Comparison of ENCODE assay signal across 8 cellular contexts in genomic region chr7:103524042-103524907, GRCh38.
DNase-seq lines count a peak whose midpoint lies in the region; ATAC-seq and TF ChIP-seq lines count a peak whose summit lies in the region.

No MANE protein-coding gene starts in this region.

- H3K27me3 Mint-ChIP-seq in immature natural killer cell (ENCODE audit: low read depth in 3 of 3) = peaks cover 0 to 6% (median 5%) of the 10 kb centered on the region in 3 donors

- H3K27ac Mint-ChIP-seq in immature natural killer cell = no peak overlapping the region

- DNase-seq in AG10803 (ENCODE audit: low read depth) (peak; percentile 43), HCEC 1CT (peak; percentile 23), RWPE2 (ENCODE audit: low spot score) (no peak), glomerular visceral epithelial cell (ENCODE audit: extremely low spot score) (peak; percentile 3), superior temporal gyrus (ENCODE audit: extremely low spot score) (peak; percentile 95), immature natural killer cell (no peak)
- DNase-seq in activated T-cell treated with anti-CD3 and anti-CD28 coated beads, Interleukin-2, amount 50 U/mL, for 48 hours = no peak

- no peaks in the 10 kb centered on the region for H3K9me3 ChIP-seq in RWPE2 (ENCODE audit: severe bottlenecking)

- H3K9me3 Mint-ChIP-seq in immature natural killer cell = peaks cover 0 to 3% (median 0%) of the 10 kb centered on the region in 6 donors

- no peaks in the 10 kb centered on the region for H3K4me1 ChIP-seq in RWPE2 (ENCODE audit: insufficient read depth, poor library complexity, severe bottlenecking)

- ATAC-seq in RWPE2 (ENCODE audit: low read depth) (peak; percentile 66; the same call in 2 of the 3 replicates), HG02588 (IDR thresholded peaks at IDR 0.05; ENCODE audit: unreplicated experiment) (no peak)

- H3K36me3 ChIP-seq in RWPE2 (ENCODE audit: low read depth) = no peaks in the 10 kb centered on the region

- no peaks in the 10 kb centered on the region for H3K4me1 Mint-ChIP-seq in immature natural killer cell

- no peaks in the 10 kb centered on the region for H3K36me3 Mint-ChIP-seq in immature natural killer cell

- H3K4me3 ChIP-seq in AG10803 (ENCODE audit: low read length) (no peak overlapping the region), RWPE2 (ENCODE audit: severe bottlenecking) (no peak overlapping the region)

- H3K27ac ChIP-seq in RWPE2 (ENCODE audit: poor library complexity, severe bottlenecking) = no peak overlapping the region

- TF ChIP-seq CTCF in AG10803 (conservative IDR thresholded peaks at IDR 0.05; ENCODE audit: low read length) (peak; percentile 49), RWPE2 (IDR thresholded peaks at IDR 0.05; ENCODE audit: poor library complexity, severe bottlenecking) (peak; percentile 49)

- H3K4me3 Mint-ChIP-seq in immature natural killer cell = no peak overlapping the region

- H3K27me3 ChIP-seq in RWPE2 (ENCODE audit: insufficient read depth, poor library complexity, severe bottlenecking) = peaks cover 15% of the 10 kb centered on the region

Comparison
In these comparisons a context has a peak if more than half of its experiments do, and no peak if none do; other contexts are left out.
1. DNase-seq: peak in AG10803 (single experiment), HCEC 1CT (single experiment), glomerular visceral epithelial cell (single experiment) and superior temporal gyrus (single experiment); none in RWPE2 (single experiment), activated T-cell treated with anti-CD3 and anti-CD28 coated beads, Interleukin-2, amount 50 U/mL, for 48 hours (0 of 2) and immature natural killer cell (0 of 3).